ENCODE assay signal across 8 cellular contexts in genomic region chr17:58329808-58330543, GRCh38. TPM values are rescaled to one million over a fixed set of nuclear protein-coding genes. Genes with fewer than 3 reads are reported as not detected.
A peak's percentile ranks its signal among the peaks of the same experiment; 100 is the strongest.
DNase-seq lines count a peak whose midpoint lies in the region; ATAC-seq and TF ChIP-seq lines count a peak whose summit lies in the region.

No MANE protein-coding gene starts in this region.

- H3K27me3 Mint-ChIP-seq in glutamatergic neuron (ENCODE audit: unreplicated experiment), result peaks cover 18% of the 10 kb centered on the region

- DNase-seq in SKM-1 treated with dmso at 0.1 percent for 144 hours (lab: John Stamatoyannopoulos, UW; ENCODE audit: unreplicated experiment) (peak; percentile 99), glutamatergic neuron (no peak), NCI-H1417 (lab: John Stamatoyannopoulos, UW) (no peak), NCI-H345 treated with DMSO at 0.1 percent for 48 hours (lab: John Stamatoyannopoulos, UW; ENCODE audit: unreplicated experiment) (no peak), nucleus accumbens (lab: John Stamatoyannopoulos, UW) (no peak), globus pallidus (ENCODE audit: low spot score) (no peak)

- H3K36me3 Mint-ChIP-seq in glutamatergic neuron (ENCODE audit: unreplicated experiment), result no peaks in the 10 kb centered on the region

- peak overlapping the region; percentile 98 for H3K27ac Mint-ChIP-seq in glutamatergic neuron (ENCODE audit: unreplicated experiment)

- peak overlapping the region; percentile 88 for H3K4me3 Mint-ChIP-seq in glutamatergic neuron (ENCODE audit: unreplicated experiment)

- H3K4me1 Mint-ChIP-seq in glutamatergic neuron (ENCODE audit: low read depth, unreplicated experiment), result peaks cover 38% of the 10 kb centered on the region

- peaks cover 11% of the 10 kb centered on the region for H3K9me3 Mint-ChIP-seq in glutamatergic neuron (ENCODE audit: unreplicated experiment)

- TF ChIP-seq CTCF in glutamatergic neuron (IDR thresholded peaks at IDR 0.05; ENCODE audit: partially characterized antibody, unreplicated experiment), result no peak

- ATAC-seq in GM18858 (IDR thresholded peaks at IDR 0.05; ENCODE audit: unreplicated experiment) (peak; percentile 25), HG03025 (IDR thresholded peaks at IDR 0.05; ENCODE audit: low FRiP score, unreplicated experiment) (peak; percentile 16)

RNA-seq across cellular contexts. Expression of gene TSPOAP1, which starts 1.4 kb away (rescaled TPM):
- 39.7 TPM for total RNA-seq in glutamatergic neuron (ENCODE audit: unreplicated experiment)

RNA-seq across cellular contexts. Expression of gene SUPT4H1, which starts 22.0 kb away (rescaled TPM):
- total RNA-seq in glutamatergic neuron (ENCODE audit: unreplicated experiment), result 82.1 TPM

RNA-seq across cellular contexts. Expression of gene MPO, which starts 49.2 kb away (rescaled TPM):
- total RNA-seq in glutamatergic neuron (ENCODE audit: unreplicated experiment), result not detected
